ENCODE assay signal across 24 cellular contexts in the genomic region with DNA sequence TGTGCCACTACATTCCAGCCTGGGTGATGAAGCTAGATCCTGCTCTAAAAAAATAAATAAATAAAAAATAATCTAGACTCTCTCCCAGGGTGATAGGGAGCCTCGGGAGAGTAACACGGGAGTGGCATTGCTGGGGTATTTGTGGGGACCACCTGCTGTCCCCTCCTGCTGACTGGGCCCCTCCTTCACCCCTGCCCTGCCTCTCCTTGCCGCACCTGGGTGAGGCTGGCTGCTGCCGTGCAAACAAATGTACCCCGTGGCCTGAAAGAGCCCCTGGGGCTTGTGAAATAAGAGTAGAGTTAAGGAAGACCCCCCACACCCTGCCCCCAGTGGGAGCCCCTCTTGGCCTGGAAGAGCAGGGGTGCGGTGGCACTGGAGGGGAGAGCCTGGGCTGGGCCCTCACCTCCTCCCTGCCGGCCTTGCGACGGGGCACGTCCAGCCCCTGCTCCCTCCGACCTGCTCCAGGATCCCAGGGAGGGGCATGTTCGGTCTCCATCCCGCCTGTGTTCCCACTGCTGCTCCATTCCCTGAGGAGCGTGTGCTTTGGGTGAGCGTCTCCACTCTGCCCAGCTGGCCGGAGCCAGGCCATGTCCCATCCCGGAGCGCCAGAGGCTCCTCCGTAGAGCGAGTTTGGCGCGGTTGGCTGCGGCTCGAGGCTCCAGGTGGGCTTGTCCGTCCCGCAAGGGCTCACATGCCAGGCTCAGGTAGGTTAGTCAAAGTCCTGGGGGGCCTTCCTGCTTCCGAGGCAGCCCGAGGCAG.
A peak's percentile ranks its signal among the peaks of the same experiment; 100 is the strongest.
DNase-seq lines count a peak whose midpoint lies in the region; ATAC-seq, FAIRE-seq and TF ChIP-seq lines count a peak whose summit lies in the region.
"Had no signal": no experiment of that assay in that cellular context is flagged by ENCODE, and none has a peak within 500 bp of the region (broad histone marks: within the 10 kb centered on the region; RNA-seq: fewer than 3 reads in every experiment).

No MANE protein-coding gene starts in this region.

- H3K4me1 Mint-ChIP-seq in activated naive CD4-positive, alpha-beta T cell treated with anti-CD3 and anti-CD28 coated beads, Interleukin-2, amount 50 U/mL, for 24 hours, result peaks cover 17% of the 10 kb centered on the region
- no peaks in the 10 kb centered on the region; the same call in 2 of the 3 replicates for H3K4me1 Mint-ChIP-seq in GM23338
- peaks cover 8% of the 10 kb centered on the region for H3K4me1 Mint-ChIP-seq in chondrocyte (ENCODE audit: low read depth)

- 78% methylated on average over 16 of the region's 28 CpGs; no CpG with 5 or more reads in 1 of the 2 experiments for WGBS in H1 (ENCODE audit: extremely low coverage in 1 of 2, insufficient coverage in 1 of 2, insufficient read length in 1 of 2, insufficient replicate concordance in 2 of 2, low coverage in 1 of 2, low lambda C conversion rate in 2 of 2, missing lambda C conversion rate in 1 of 2), 2 experiments

- H2AFZ ChIP-seq in GM23338 (no peak overlapping the region), H1 (ENCODE audit: low read length) (no peak overlapping the region)

- H3K4me3 ChIP-seq in GM23338 (no peak overlapping the region), H1 (ENCODE audit: extremely low read depth in 1 of 4, insufficient read depth in 2 of 4, low read depth in 3 of 4, low read length in 4 of 4) (no peak overlapping the region)
- H3K4me3 ChIP-seq: A549, GM12878, K562 had no signal

- H3K4me2 ChIP-seq in GM23338, result no peak overlapping the region
- no peak overlapping the region for H3K4me2 ChIP-seq in H1 (ENCODE audit: insufficient read depth in 1 of 2, low read depth in 2 of 2, low read length in 2 of 2)
- H3K4me2 ChIP-seq: A549 had no signal

- H4K8ac ChIP-seq in H1 (ENCODE audit: extremely low read depth, insufficient read depth, low read length), result peak overlapping the region; percentile 82

- H3K9me3 Mint-ChIP-seq in activated naive CD4-positive, alpha-beta T cell treated with anti-CD3 and anti-CD28 coated beads, Interleukin-2, amount 50 U/mL, for 24 hours, result no peaks in the 10 kb centered on the region
- H3K9me3 Mint-ChIP-seq in GM23338 (no peaks in the 10 kb centered on the region; the same call in 2 of the 3 replicates), chondrocyte (ENCODE audit: low read depth) (no peaks in the 10 kb centered on the region)
- H3K9me3 Mint-ChIP-seq: CD8-positive, alpha-beta memory T cell; HFFc6 had no signal

- H3K4ac ChIP-seq in H1 (replicated peaks; ENCODE audit: insufficient read length, low read depth, low read length), result no peak overlapping the region

- no peak overlapping the region for H4K91ac ChIP-seq in H1 (replicated peaks; ENCODE audit: insufficient read length, low read length)

- H3K4me1 ChIP-seq in GM23338 (ENCODE audit: insufficient read depth) (no peaks in the 10 kb centered on the region), H1 (replicated peaks in 1 of 4; ENCODE audit: control insufficient read depth in 3 of 4, insufficient read depth in 4 of 4, low read length in 3 of 4) (peaks cover 0 to 5% (median 0%) of the 10 kb centered on the region in 4 experiments; a peak in 2 of 7 replicates)
- H3K4me1 ChIP-seq: A549 had no signal

- H3K79me2 ChIP-seq in GM23338 (replicated peaks; ENCODE audit: insufficient read depth), result no peaks in the 10 kb centered on the region
- no peaks in the 10 kb centered on the region for H3K79me2 ChIP-seq in H1 (ENCODE audit: control insufficient read depth in 1 of 2, insufficient read depth in 2 of 2, low read length in 2 of 2)

- H3K36me3 ChIP-seq in GM23338 (ENCODE audit: insufficient read depth) (no peaks in the 10 kb centered on the region), H1 (ENCODE audit: control insufficient read depth in 2 of 4, insufficient read depth in 4 of 4, low read length in 3 of 4) (no peaks in the 10 kb centered on the region)

- ATAC-seq in GM23338, result peak; percentile 24
- ATAC-seq: A549, GM12878, K562 had no signal

- H4K5ac ChIP-seq in H1 (ENCODE audit: insufficient read length, low read depth, low read length), result no peak overlapping the region

- no peaks in the 10 kb centered on the region for H3K23me2 ChIP-seq in H1 (ENCODE audit: low read depth, low read length)

- no peak overlapping the region for H3K23ac ChIP-seq in H1 (ENCODE audit: insufficient read length)

- H2BK15ac ChIP-seq in H1 (ENCODE audit: low read length), result no peak overlapping the region

- peak overlapping the region; percentile 17; the same call in 1 of the 2 replicates for H2BK12ac ChIP-seq in H1 (ENCODE audit: low read depth, low read length)

- no peaks in the 10 kb centered on the region for H3K9me3 ChIP-seq in H1 (ENCODE audit: insufficient read depth in 2 of 2, low read depth in 1 of 2, low read length in 1 of 2)
- H3K9me3 ChIP-seq: A549 had no signal

- no peak for DNase-seq in activated naive CD4-positive, alpha-beta T cell (lab: John Stamatoyannopoulos, UW)
- DNase-seq in GM23338 (ENCODE audit: low spot score) (no peak), H1 (ENCODE audit: low read depth in 1 of 2, low spot score in 2 of 2) (no peak), NCI-H2029 (lab: John Stamatoyannopoulos, UW) (no peak), NCI-H2029 treated with DMSO at 0.1 percent for 48 hours (lab: John Stamatoyannopoulos, UW) (no peak), chondrocyte (ENCODE audit: low spot score) (no peak)
- DNase-seq: AML-193; C1 segment of cervical spinal cord; CD4-positive, CD25-positive, alpha-beta regulatory T cell; CD8-positive, alpha-beta memory T cell; COR-L47; DMS 273 treated with DMSO at 0.1 percent for 48 hours; DMS53; DND-41; EL; HCEC 1CT; HFFc6; IMR-90 had no signal

- CTCF ChIA-PET in H1 (lab: Charles Lee; ENCODE audit: partially characterized antibody), result interaction anchor here (1.1 to 1.3 kb wide), 2 partner anchors 21 to 142 kb away, joined by 3 read pairs; no protein-coding TSS in a partner anchor

- no peaks in the 10 kb centered on the region for H3F3A ChIP-seq in GM23338 (replicated peaks; ENCODE audit: low read depth)

- no peak for FAIRE-seq in H1 (lab: Jason Lieb, UNC)
- FAIRE-seq: A549, GM12878, HTR-8/SVneo, K562 had no signal

- POLR2A ChIA-PET in H1 (lab: Charles Lee; ENCODE audit: partially characterized antibody), result no interaction called here

- no peaks in the 10 kb centered on the region for H3K9me2 ChIP-seq in GM23338 (ENCODE audit: insufficient read depth)

- H3K9ac ChIP-seq in H1 (replicated peaks in 1 of 4; ENCODE audit: extremely low read depth in 1 of 4, low read depth in 3 of 4, low read length in 3 of 4), result no peak overlapping the region

- no peaks in the 10 kb centered on the region for H3K36me3 Mint-ChIP-seq in activated naive CD4-positive, alpha-beta T cell treated with anti-CD3 and anti-CD28 coated beads, Interleukin-2, amount 50 U/mL, for 24 hours
- H3K36me3 Mint-ChIP-seq in GM23338 (ENCODE audit: low read depth) (no peaks in the 10 kb centered on the region), chondrocyte (ENCODE audit: low read depth) (no peaks in the 10 kb centered on the region)
- H3K36me3 Mint-ChIP-seq: CD4-positive, CD25-positive, alpha-beta regulatory T cell; CD8-positive, alpha-beta memory T cell had no signal

- no peak overlapping the region for H2AK5ac ChIP-seq in H1 (ENCODE audit: low read depth, low read length)

- H3K27ac Mint-ChIP-seq in activated naive CD4-positive, alpha-beta T cell treated with anti-CD3 and anti-CD28 coated beads, Interleukin-2, amount 50 U/mL, for 24 hours, result peak overlapping the region; percentile 65
- H3K27ac Mint-ChIP-seq in GM23338 (no peak overlapping the region), chondrocyte (ENCODE audit: unreplicated experiment) (no peak overlapping the region)
- H3K27ac Mint-ChIP-seq: CD4-positive, CD25-positive, alpha-beta regulatory T cell; HFFc6 had no signal

- H2BK120ac ChIP-seq in H1 (replicated peaks; ENCODE audit: low read depth, low read length), result no peak overlapping the region

- TF ChIP-seq RAD21 in H1 (IDR thresholded peaks at IDR 0.05 in 1 of 2, conservative IDR thresholded peaks at IDR 0.05 in 1 of 2; ENCODE audit: low read depth in 2 of 2, low read length in 2 of 2), result no peak

- H3K27ac ChIP-seq in GM23338 (ENCODE audit: low read depth) (no peak overlapping the region), H1 (ENCODE audit: low read depth, low read length) (no peak overlapping the region)
- H3K27ac ChIP-seq: 22Rv1, A549 had no signal

- H2BK20ac ChIP-seq in H1 (ENCODE audit: low read length), result no peak overlapping the region

- H3K79me1 ChIP-seq in H1 (ENCODE audit: low read depth, low read length), result peaks cover 3% of the 10 kb centered on the region; the same call in 1 of the 2 replicates

- TF ChIP-seq CTCF in GM23338 (conservative IDR thresholded peaks at IDR 0.05; ENCODE audit: low read depth in 2 of 2) (no peak), H1 (IDR thresholded peaks at IDR 0.05; ENCODE audit: control extremely low read depth in 1 of 3, insufficient read depth in 1 of 3, low read depth in 1 of 3, low read length in 3 of 3) (no peak), chondrocyte (IDR thresholded peaks at IDR 0.05) (no peak)

- H3K4me3 Mint-ChIP-seq in activated naive CD4-positive, alpha-beta T cell treated with anti-CD3 and anti-CD28 coated beads, Interleukin-2, amount 50 U/mL, for 24 hours, result no peak overlapping the region
- H3K4me3 Mint-ChIP-seq in GM23338, result no peak overlapping the region
- no peak overlapping the region for H3K4me3 Mint-ChIP-seq in chondrocyte (ENCODE audit: unreplicated experiment)
- H3K4me3 Mint-ChIP-seq: CD4-positive, CD25-positive, alpha-beta regulatory T cell; CD8-positive, alpha-beta memory T cell; HFFc6 had no signal

- TF ChIP-seq POLR2A in H1 (IDR thresholded peaks at IDR 0.05; ENCODE audit: control extremely low read depth in 1 of 2, low read depth in 2 of 2, low read length in 2 of 2), result no peak

- no peak overlapping the region for H3K56ac ChIP-seq in H1 (replicated peaks; ENCODE audit: insufficient read length, low read depth, low read length)

- no peaks in the 10 kb centered on the region for H3K27me3 ChIP-seq in GM23338 (ENCODE audit: insufficient read depth)
- no peaks in the 10 kb centered on the region for H3K27me3 ChIP-seq in H1 (replicated peaks in 1 of 4; ENCODE audit: control insufficient read depth in 3 of 4, extremely low read depth in 1 of 4, insufficient read depth in 3 of 4, low read length in 3 of 4)

- no peak for TF ChIP-seq EP300 in H1 (IDR thresholded peaks at IDR 0.05; ENCODE audit: borderline replicate concordance in 1 of 2, low read depth in 2 of 2, low read length in 2 of 2)

- H4K20me1 ChIP-seq in GM23338 (replicated peaks; ENCODE audit: insufficient read depth) (no peaks in the 10 kb centered on the region), H1 (replicated peaks in 1 of 2; ENCODE audit: control insufficient read depth in 1 of 2, insufficient read depth in 2 of 2, low read length in 2 of 2) (no peaks in the 10 kb centered on the region)

- H3K27me3 Mint-ChIP-seq in activated naive CD4-positive, alpha-beta T cell treated with anti-CD3 and anti-CD28 coated beads, Interleukin-2, amount 50 U/mL, for 24 hours, result no peaks in the 10 kb centered on the region
- H3K27me3 Mint-ChIP-seq in GM23338 (ENCODE audit: insufficient read depth, low read depth, poor library complexity), result peaks cover 6% of the 10 kb centered on the region
- peaks cover 24% of the 10 kb centered on the region for H3K27me3 Mint-ChIP-seq in chondrocyte (ENCODE audit: low read depth)

- H3K18ac ChIP-seq in H1 (ENCODE audit: extremely low read depth, low read length), result no peak overlapping the region

- H3K14ac ChIP-seq in H1 (ENCODE audit: insufficient read length), result no peak overlapping the region

- no peak overlapping the region for H2BK5ac ChIP-seq in H1 (ENCODE audit: low read depth, low read length)
